ENCODE assay signal across 11 cellular contexts in genomic region chr12:4027412-4027811, GRCh38.
A peak's percentile ranks its signal among the peaks of the same experiment; 100 is the strongest.
DNase-seq lines count a peak whose midpoint lies in the region; ATAC-seq and TF ChIP-seq lines count a peak whose summit lies in the region.
"Had no signal": no experiment of that assay in that cellular context is flagged by ENCODE, and none has a peak within 500 bp of the region (broad histone marks: within the 10 kb centered on the region; RNA-seq: fewer than 3 reads in every experiment).

No MANE protein-coding gene starts in this region.

- ATAC-seq in body of pancreas (no peak), HG02973 (IDR thresholded peaks at IDR 0.05; ENCODE audit: unreplicated experiment) (no peak)

- intact Hi-C loops in body of pancreas (cut with DNase I), result no loop called here

- H3K27ac ChIP-seq in body of pancreas, result peak overlapping the region in 3 of 4 donors; percentile 19 to 81 (median 41)
- H3K27ac ChIP-seq: parathyroid adenoma had no signal

- TF ChIP-seq CTCF in body of pancreas (IDR thresholded peaks at IDR 0.05), result no peak

- DNase-seq in CD1c-positive myeloid dendritic cell (ENCODE audit: extremely low spot score) (peak; percentile 36), body of pancreas (no peak), kidney glomerular epithelial cell (lab: John Stamatoyannopoulos, UW) (no peak), retina (no peak), NCI-H1436 treated with DMSO at 0.1 percent for 48 hours (lab: John Stamatoyannopoulos, UW) (no peak)
- DNase-seq in activated CD4-positive, alpha-beta T cell treated with anti-CD3 and anti-CD28 coated beads for 48 hours, result peak; percentile 70
- peak; percentile 17 to 44 (median 33) for DNase-seq in stimulated activated CD4-positive, alpha-beta T cell treated with anti-CD3 and anti-CD28 coated beads, Interleukin-1b, Interleukin-23, amount 100 ng/mL, for 24 hours (ENCODE audit: low read depth in 4 of 4, low spot score in 1 of 4)
- DNase-seq: NCI-H446 treated with DMSO at 0.1 percent for 48 hours had no signal

- H3K4me1 ChIP-seq in body of pancreas, result peaks cover 71% of the 10 kb centered on the region

- no peak overlapping the region for H3K4me3 ChIP-seq in body of pancreas
- H3K4me3 ChIP-seq: adrenal gland had no signal

- no peaks in the 10 kb centered on the region for H3K27me3 ChIP-seq in body of pancreas
- H3K27me3 ChIP-seq: adrenal gland had no signal

- no peaks in the 10 kb centered on the region for H3K36me3 ChIP-seq in body of pancreas (replicated peaks in 1 of 2; ENCODE audit: insufficient read depth in 1 of 2, low read depth in 2 of 2)
- H3K36me3 ChIP-seq: adrenal gland had no signal

- no peak for TF ChIP-seq POLR2A in body of pancreas (IDR thresholded peaks at IDR 0.05)

- WGBS in body of pancreas, 2 donors, result 56 to 72% methylated on average over 4 of the region's 4 CpGs

- no peaks in the 10 kb centered on the region for H3K9me3 ChIP-seq in body of pancreas
- H3K9me3 ChIP-seq: adrenal gland had no signal

Comparison
In these comparisons a context has a peak if more than half of its experiments do, and no peak if none do; other contexts are left out.
1. DNase-seq: peak in CD1c-positive myeloid dendritic cell (single experiment), activated CD4-positive, alpha-beta T cell treated with anti-CD3 and anti-CD28 coated beads for 48 hours (single experiment) and stimulated activated CD4-positive, alpha-beta T cell treated with anti-CD3 and anti-CD28 coated beads, Interleukin-1b, Interleukin-23, amount 100 ng/mL, for 24 hours (4 of 4); none in body of pancreas (0 of 4), kidney glomerular epithelial cell (single experiment), retina (single experiment) and NCI-H1436 treated with DMSO at 0.1 percent for 48 hours (single experiment).